In the genomic region with DNA sequence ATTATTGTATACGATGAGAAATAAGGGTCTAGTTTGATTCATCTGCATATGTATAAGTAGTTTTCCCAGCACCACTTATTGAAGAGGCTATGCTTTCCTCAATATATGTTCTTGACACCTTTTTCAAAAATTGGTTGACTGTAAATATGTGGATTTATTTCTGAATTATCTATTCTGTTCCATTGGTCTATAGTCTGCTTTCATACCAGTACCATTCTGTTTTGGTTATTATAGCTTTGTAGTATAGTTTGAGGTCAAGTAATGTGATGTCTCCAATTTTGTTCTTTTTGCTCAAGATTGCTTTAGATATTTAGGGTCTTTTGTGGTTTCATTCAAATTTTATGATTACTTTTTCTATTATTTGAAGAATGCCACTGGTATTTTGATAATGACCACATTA, we compare ENCODE assay signal across 38 cellular contexts.
"Had no signal": no experiment of that assay in that cellular context is flagged by ENCODE, and none has a peak within 500 bp of the region (broad histone marks: within the 10 kb centered on the region; RNA-seq: fewer than 3 reads in every experiment).

No MANE protein-coding gene starts in this region.

- H3K27ac ChIP-seq: ascending aorta, cardiac muscle cell, VCaP had no signal

- H3K27me3 ChIP-seq: ascending aorta, cardiac muscle cell had no signal

- H3K27me3 Mint-ChIP-seq: activated naive CD8-positive, alpha-beta T cell; central memory CD8-positive, alpha-beta T cell had no signal

- H3K36me3 Mint-ChIP-seq: activated naive CD4-positive, alpha-beta T cell treated with anti-CD3 and anti-CD28 coated beads, Interleukin-2, amount 50 U/mL, for 24 hours; activated naive CD8-positive, alpha-beta T cell had no signal

- H3K4me3 ChIP-seq: ascending aorta, cardiac muscle cell had no signal

- H3K27ac Mint-ChIP-seq: activated B cell treated with CpG ODN at 0.5 μM for 24 hours; activated CD4-positive, alpha-beta memory T cell treated with anti-CD3 and anti-CD28 coated beads for 36 hours; activated CD4-positive, alpha-beta T cell treated with anti-CD3 and anti-CD28 coated beads, Interleukin-2, amount 10 ng/mL, durations not matched to agents 24 days and 14 days; activated CD8-positive, alpha-beta T cell treated with anti-CD3 and anti-CD28 coated beads for 36 hours; activated naive CD4-positive, alpha-beta T cell treated with anti-CD3 and anti-CD28 coated beads, Interleukin-2, amount 10 ng/mL, durations not matched to agents 7 days and 5 days; activated naive CD4-positive, alpha-beta T cell treated with anti-CD3 and anti-CD28 coated beads, Interleukin-2, amount 50 U/mL, for 24 hours; activated naive CD8-positive, alpha-beta T cell; activated naive CD8-positive, alpha-beta T cell treated with anti-CD3 and anti-CD28 coated beads, Interleukin-2, amount 10 ng/mL, durations not matched to agents 7 days and 5 days; activated naive CD8-positive, alpha-beta T cell treated with anti-CD3 and anti-CD28 coated beads, Interleukin-2, amount 50 U/mL, for 24 hours; activated T-helper 2 cell treated with anti-CD3 and anti-CD28 coated beads, Interferon-gamma antibody, Interleukin-2, Interleukin-4, amounts not matched to agents 10 μg/mL and 5 μg/mL and 100 μg/mL, durations not matched to agents 14 hours and 24 hours and 36 hours; T-helper 1 cell treated with Interleukin-12 subunit alpha and Interleukin-12 subunit beta and Interleukin-4 antibody, amounts not matched to agents 30 μg/mL and 1 μg/mL, for 36 hours; T-helper 2 cell treated with Interferon-gamma antibody and Interleukin-4, amounts not matched to agents 5 μg/mL and 100 μg/mL, for 36 hours had no signal

- H3K9me3 Mint-ChIP-seq: activated B cell treated with CpG ODN at 0.5 μM for 24 hours; activated CD4-positive, alpha-beta memory T cell treated with anti-CD3 and anti-CD28 coated beads for 36 hours; activated CD8-positive, alpha-beta T cell treated with anti-CD3 and anti-CD28 coated beads for 36 hours; activated naive CD4-positive, alpha-beta T cell treated with anti-CD3 and anti-CD28 coated beads, Interleukin-2, amount 50 U/mL, for 24 hours; activated naive CD8-positive, alpha-beta T cell treated with anti-CD3 and anti-CD28 coated beads, Interleukin-2, amount 50 U/mL, for 24 hours; activated T-cell treated with anti-CD3 and anti-CD28 coated beads, Interleukin-2, amount 50 U/mL, for 4 hours; activated T-cell treated with anti-CD3 and anti-CD28 coated beads, Interleukin-2, amount 50 U/mL, for 72 hours; central memory CD8-positive, alpha-beta T cell had no signal

- DNase-seq: activated B cell treated with CpG ODN at 0.5 μM for 24 hours; activated CD4-positive, alpha-beta memory T cell treated with anti-CD3 and anti-CD28 coated beads for 36 hours; activated CD4-positive, alpha-beta T cell treated with anti-CD3 and anti-CD28 coated beads for 4 hours; activated CD4-positive, alpha-beta T cell treated with anti-CD3 and anti-CD28 coated beads, Interleukin-2, amount 10 ng/mL, durations not matched to agents 24 days and 14 days; activated CD4-positive, alpha-beta T cell treated with anti-CD3 and anti-CD28 coated beads, Interleukin-2, amount 50 U/mL, for 1 hour; activated CD4-positive, alpha-beta T cell treated with anti-CD3 and anti-CD28 coated beads, Interleukin-2, amount 50 U/mL, for 4 hours; activated CD4-positive, CD25-positive, alpha-beta regulatory T cell treated with anti-CD3 and anti-CD28 coated beads, Interleukin-2, amount 50 U/mL, for 72 hours; activated CD8-positive, alpha-beta memory T cell treated with anti-CD3 and anti-CD28 coated beads, Interleukin-2, amount 50 U/mL, for 4 hours; activated CD8-positive, alpha-beta T cell treated with anti-CD3 and anti-CD28 coated beads for 36 hours; activated effector memory CD4-positive, alpha-beta T cell treated with Interleukin-2 at 50 U/mL for 16 hours; activated gamma-delta T cell; activated naive CD4-positive, alpha-beta T cell treated with anti-CD3 and anti-CD28 coated beads, Interleukin-2, amount 10 ng/mL, durations not matched to agents 7 days and 5 days; activated naive CD4-positive, alpha-beta T cell treated with Interleukin-2 at 50 U/mL for 16 hours; activated naive CD8-positive, alpha-beta T cell treated with anti-CD3 and anti-CD28 coated beads, Interleukin-2, amount 10 ng/mL, durations not matched to agents 7 days and 5 days; activated naive CD8-positive, alpha-beta T cell treated with anti-CD3 and anti-CD28 coated beads, Interleukin-2, amount 50 U/mL, for 24 hours; activated T-cell treated with anti-CD3 and anti-CD28 coated beads for 4 hours; activated T-cell treated with anti-CD3 and anti-CD28 coated beads, Interleukin-2, amount 50 U/mL, for 1 hour; activated T-cell treated with anti-CD3 and anti-CD28 coated beads, Interleukin-2, amount 50 U/mL, for 4 hours; activated T-cell treated with anti-CD3 and anti-CD28 coated beads, Interleukin-2, amount 50 U/mL, for 72 hours; amygdala; anterior cingulate cortex; caudate nucleus; cerebellar nuclear complex; T-helper 1 cell; T-helper 2 cell; T-helper 9 cell had no signal

- ATAC-seq: activated CD8-positive, alpha-beta T cell treated with anti-CD3 and anti-CD28 coated beads for 36 hours; activated naive CD8-positive, alpha-beta T cell treated with anti-CD3 and anti-CD28 coated beads, Interleukin-2, amount 50 U/mL, for 24 hours; activated T-cell treated with anti-CD3 and anti-CD28 coated beads, Interleukin-2, amount 50 U/mL, for 4 hours; activated T-cell treated with anti-CD3 and anti-CD28 coated beads, Interleukin-2, amount 50 U/mL, for 72 hours had no signal

- H3K36me3 ChIP-seq: ascending aorta, cardiac muscle cell had no signal

- FAIRE-seq: bronchial epithelial cell, TTC549 had no signal

- H3K4me3 Mint-ChIP-seq: activated B cell treated with CpG ODN at 0.5 μM for 24 hours; activated CD4-positive, alpha-beta memory T cell treated with anti-CD3 and anti-CD28 coated beads for 36 hours; activated CD4-positive, alpha-beta T cell treated with anti-CD3 and anti-CD28 coated beads, Interleukin-2, amount 10 ng/mL, durations not matched to agents 24 days and 14 days; activated CD8-positive, alpha-beta T cell treated with anti-CD3 and anti-CD28 coated beads for 36 hours; activated naive CD4-positive, alpha-beta T cell treated with anti-CD3 and anti-CD28 coated beads, Interleukin-2, amount 10 ng/mL, durations not matched to agents 7 days and 5 days; activated naive CD4-positive, alpha-beta T cell treated with anti-CD3 and anti-CD28 coated beads, Interleukin-2, amount 50 U/mL, for 24 hours; activated naive CD8-positive, alpha-beta T cell; activated naive CD8-positive, alpha-beta T cell treated with anti-CD3 and anti-CD28 coated beads, Interleukin-2, amount 10 ng/mL, durations not matched to agents 7 days and 5 days; activated naive CD8-positive, alpha-beta T cell treated with anti-CD3 and anti-CD28 coated beads, Interleukin-2, amount 50 U/mL, for 24 hours; activated T-cell treated with anti-CD3 and anti-CD28 coated beads, Interleukin-2, amount 50 U/mL, for 4 hours; activated T-cell treated with anti-CD3 and anti-CD28 coated beads, Interleukin-2, amount 50 U/mL, for 72 hours; brain; central memory CD8-positive, alpha-beta T cell; T-helper 1 cell treated with Interleukin-12 subunit alpha and Interleukin-12 subunit beta and Interleukin-4 antibody, amounts not matched to agents 30 μg/mL and 1 μg/mL, for 36 hours; T-helper 2 cell treated with Interferon-gamma antibody and Interleukin-4, amounts not matched to agents 5 μg/mL and 100 μg/mL, for 36 hours had no signal
